ENCODE assay signal across 1 cellular context in genomic region chr14:72472845-72473244, GRCh38.
TF ChIP-seq lines count a peak whose summit lies in the region.

No MANE protein-coding gene starts in this region.

TF ChIP-seq in SK-N-SH, 30 proteins besides CTCF, POLR2A, EP300 and RAD21 (continued from another document):
- no peak for TF ChIP-seq TAF1 (IDR thresholded peaks at IDR 0.05; ENCODE audit: borderline replicate concordance, low read depth, low read length)
- TF ChIP-seq RCOR1 (IDR thresholded peaks at IDR 0.05; ENCODE audit: low read length) = no peak
- TF ChIP-seq TCF12 (IDR thresholded peaks at IDR 0.05) = no peak
TF ChIP-seq in SK-N-SH: peak in this region for 0.
